Comparison of ENCODE assay signal across 12 cellular contexts in the genomic region with DNA sequence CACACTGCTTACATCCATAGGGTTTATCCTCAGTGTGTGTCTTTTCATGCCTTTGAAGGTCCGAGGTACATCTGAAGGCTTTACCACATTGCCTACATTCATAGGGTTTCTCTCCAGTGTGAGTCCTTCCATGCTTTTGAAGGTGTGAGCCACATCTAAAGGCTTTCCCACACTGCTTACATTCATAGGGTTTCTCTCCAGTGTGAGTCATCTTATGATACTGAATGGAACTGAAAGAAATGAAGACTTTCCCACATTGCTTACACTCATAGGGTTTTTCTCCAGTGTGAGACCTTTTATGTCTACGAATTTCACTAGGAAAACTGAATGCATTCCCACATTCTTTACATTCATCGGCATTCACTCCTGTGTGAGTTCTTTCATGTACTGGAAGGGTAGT.
"Had no signal": no experiment of that assay in that cellular context is flagged by ENCODE, and none has a peak within 500 bp of the region (broad histone marks: within the 10 kb centered on the region; RNA-seq: fewer than 3 reads in every experiment).

No MANE protein-coding gene starts in this region.

- DNase-seq: activated CD4-positive, alpha-beta T cell treated with anti-CD3 and anti-CD28 coated beads, Interleukin-2, amount 10 ng/mL, durations not matched to agents 24 days and 14 days; activated CD8-positive, alpha-beta memory T cell treated with anti-CD3 and anti-CD28 coated beads for 24 hours; activated naive CD4-positive, alpha-beta T cell treated with anti-CD3 and anti-CD28 coated beads for 36 hours; adrenal gland; foreskin melanocyte; head of caudate nucleus; stimulated activated CD4-positive, alpha-beta T cell treated with anti-CD3 and anti-CD28 coated beads, Interleukin-2, amount 100 ng/mL, for 48 hours; stimulated activated CD8-positive, alpha-beta memory T cell treated with anti-CD3 and anti-CD28 coated beads, Interleukin-4, amount 100 ng/mL, for 48 hours; stimulated activated naive CD8-positive, alpha-beta T cell treated with anti-CD3 and anti-CD28 coated beads, Interleukin-15, Interleukin-2, amounts not matched to agents 100 U/mL and 50 U/mL, for 24 hours; upper lobe of left lung had no signal

- H3K4me1 ChIP-seq: adrenal gland, upper lobe of left lung had no signal

- H3K27me3 ChIP-seq: adrenal gland, upper lobe of left lung had no signal

- ATAC-seq: esophagus mucosa; left lobe of liver; stimulated activated naive CD8-positive, alpha-beta T cell treated with anti-CD3 and anti-CD28 coated beads, Interleukin-15, Interleukin-2, amounts not matched to agents 100 U/mL and 50 U/mL, for 24 hours had no signal

- H3K27ac ChIP-seq: adrenal gland, upper lobe of left lung had no signal

- H3K4me3 ChIP-seq: adrenal gland, upper lobe of left lung had no signal
